8 cellular contexts compared by ENCODE assay signal in the genomic region with DNA sequence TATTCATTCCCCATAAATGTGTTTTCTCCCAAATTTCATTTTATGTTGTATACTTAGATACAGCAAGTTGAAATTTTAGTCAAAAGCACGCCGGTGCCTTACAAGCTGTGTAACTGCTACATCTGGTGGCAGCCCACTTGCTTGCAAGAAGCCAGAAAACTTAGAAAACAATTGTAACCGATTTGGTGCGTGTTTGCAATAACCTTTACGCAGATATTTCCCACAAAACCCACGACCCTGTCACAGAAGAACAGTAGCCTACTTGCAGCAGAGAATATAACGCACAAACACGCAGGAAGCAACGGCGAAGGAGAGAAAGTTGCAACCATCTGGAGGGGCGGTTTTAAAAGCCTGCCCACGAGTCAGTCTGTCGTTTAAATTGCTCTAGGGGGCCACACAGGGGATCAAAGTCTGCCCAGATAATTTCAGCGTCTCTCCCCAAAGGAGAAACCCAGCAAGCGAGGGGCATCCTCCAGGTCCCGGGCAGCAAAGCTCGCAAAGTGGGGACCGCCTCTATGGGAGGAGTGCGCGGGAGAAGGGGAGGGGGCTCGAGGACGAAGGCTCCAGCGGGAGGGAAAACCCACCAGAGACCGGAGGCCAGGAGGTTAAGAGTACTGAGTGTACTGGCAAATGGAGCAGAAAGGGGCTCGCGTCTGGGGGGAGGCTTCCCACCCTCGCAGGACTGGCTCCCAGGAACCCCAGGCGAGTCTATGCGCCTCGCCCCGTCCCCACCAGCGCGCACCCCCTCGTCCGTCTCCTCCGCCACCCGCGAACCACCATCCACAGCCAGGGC. TPM values are rescaled to one million over a fixed set of nuclear protein-coding genes. Genes with fewer than 3 reads are reported as not detected.
DNase-seq lines count a peak whose midpoint lies in the region; ATAC-seq, FAIRE-seq and TF ChIP-seq lines count a peak whose summit lies in the region.

No MANE protein-coding gene starts in this region.

- H3K27me3 ChIP-seq in astrocyte (ENCODE audit: insufficient read depth, low read length): no peaks in the 10 kb centered on the region

- peak overlapping the region; percentile 97 for H3K9ac ChIP-seq in astrocyte (ENCODE audit: low read length)

- peak overlapping the region; percentile 82 for H3K27ac ChIP-seq in astrocyte (ENCODE audit: low read depth, low read length)

- peak overlapping the region; percentile 99 for H3K4me3 Mint-ChIP-seq in astrocyte (ENCODE audit: unreplicated experiment)

- peak; percentile 52 for FAIRE-seq in astrocyte (lab: Jason Lieb, UNC)

- H3K79me2 ChIP-seq in astrocyte (ENCODE audit: insufficient read depth, low read length): peaks cover 54% of the 10 kb centered on the region

- no peaks in the 10 kb centered on the region for H3K9me3 Mint-ChIP-seq in astrocyte (ENCODE audit: unreplicated experiment)

- H3K4me1 ChIP-seq in astrocyte (ENCODE audit: insufficient read depth, low read length): no peaks in the 10 kb centered on the region

- H2AFZ ChIP-seq in astrocyte (ENCODE audit: low read depth, low read length): peak overlapping the region; percentile 66

- peak; percentile 42 for DNase-seq in COLO829 (ENCODE audit: low spot score)
- peak; percentile 32 for DNase-seq in T-helper 22 cell (ENCODE audit: low read depth)
- DNase-seq in astrocyte (ENCODE audit: low read depth): peak; percentile 56
- DNase-seq in hippocampal formation (lab: John Stamatoyannopoulos, UW): peak; percentile 55
- peak; percentile 63 for DNase-seq in renal cortical epithelial cell (ENCODE audit: low read depth)

- peaks cover 48% of the 10 kb centered on the region for H4K20me1 ChIP-seq in astrocyte (ENCODE audit: insufficient read depth, low read length)

- peak overlapping the region; percentile 94 for H3K27ac Mint-ChIP-seq in astrocyte (ENCODE audit: unreplicated experiment)

- H3K36me3 ChIP-seq in astrocyte (ENCODE audit: insufficient read depth, low read length): no peaks in the 10 kb centered on the region

- H3K9me3 ChIP-seq in astrocyte (ENCODE audit: insufficient read depth, low read depth, low read length): no peaks in the 10 kb centered on the region

- peaks cover 19% of the 10 kb centered on the region for H3K4me1 Mint-ChIP-seq in astrocyte (ENCODE audit: low read depth, unreplicated experiment)

- H3K4me3 ChIP-seq in astrocyte (ENCODE audit: insufficient read depth, low read depth, low read length): peak overlapping the region; percentile 79

- no peaks in the 10 kb centered on the region for H3K27me3 Mint-ChIP-seq in astrocyte (ENCODE audit: low read depth, unreplicated experiment)

- H3K36me3 Mint-ChIP-seq in astrocyte (ENCODE audit: low read depth, unreplicated experiment): no peaks in the 10 kb centered on the region

- peak; percentile 61 for TF ChIP-seq CTCF in LNCAP (IDR thresholded peaks at IDR 0.05)
- peak; percentile 51 for TF ChIP-seq CTCF in astrocyte (IDR thresholded peaks at IDR 0.05; ENCODE audit: insufficient read depth, low read depth, low read length)

- ATAC-seq in GM19463 (IDR thresholded peaks at IDR 0.05; ENCODE audit: unreplicated experiment): peak; percentile 6
- no peak for ATAC-seq in GM18870 (IDR thresholded peaks at IDR 0.05; ENCODE audit: unreplicated experiment)

- peak overlapping the region; percentile 92 for H3K4me2 ChIP-seq in astrocyte (ENCODE audit: low read length)

RNA-seq across cellular contexts. Expression of a gene that starts 1.2 kb away (rescaled TPM):
- total RNA-seq in astrocyte: 50.1 and 50.2 TPM in 2 replicates
- total RNA-seq in renal cortical epithelial cell: 17.4 and 58.8 TPM in 2 replicates
